In the genomic region with DNA sequence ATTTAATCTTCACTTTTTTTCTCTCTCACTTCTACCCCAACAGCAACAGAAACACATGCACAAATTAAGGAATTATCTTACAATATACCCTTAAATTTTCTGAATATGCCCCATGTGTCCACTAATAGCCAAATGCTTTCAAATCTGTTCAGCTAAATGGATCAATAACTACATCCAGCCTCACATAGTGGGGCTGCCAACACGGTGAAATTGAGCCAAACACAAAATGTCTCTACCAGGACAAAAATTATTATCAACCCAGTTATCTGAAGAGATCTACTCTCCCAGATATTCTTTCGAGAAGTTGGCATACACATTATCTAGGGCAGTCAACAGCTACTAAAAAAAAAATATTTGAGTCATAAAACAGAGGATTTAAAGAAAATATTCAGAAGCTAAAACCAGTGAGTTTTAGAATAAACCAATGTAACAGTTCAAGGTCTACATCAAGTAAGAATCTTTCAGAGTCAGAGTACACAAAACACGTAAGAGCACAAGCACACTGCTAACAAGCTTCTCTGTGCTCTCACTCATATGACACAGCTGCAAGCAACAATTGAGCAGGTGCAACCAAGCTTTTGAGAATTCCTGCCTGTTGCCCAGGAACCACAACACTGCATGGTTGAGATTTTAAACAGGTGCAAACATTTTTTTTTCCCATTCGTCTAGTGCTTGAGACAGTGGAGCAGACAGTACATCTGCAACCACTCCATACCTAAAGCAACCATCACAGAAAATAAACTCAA, we compare ENCODE assay signal across 1 cellular context.
TF ChIP-seq lines count a peak whose summit lies in the region.

No MANE protein-coding gene starts in this region.

TF ChIP-seq in HepG2, 621 proteins besides CTCF, POLR2A, EP300 and RAD21 (continued from another document and continues in another):
- TF ChIP-seq, protein P1, sequence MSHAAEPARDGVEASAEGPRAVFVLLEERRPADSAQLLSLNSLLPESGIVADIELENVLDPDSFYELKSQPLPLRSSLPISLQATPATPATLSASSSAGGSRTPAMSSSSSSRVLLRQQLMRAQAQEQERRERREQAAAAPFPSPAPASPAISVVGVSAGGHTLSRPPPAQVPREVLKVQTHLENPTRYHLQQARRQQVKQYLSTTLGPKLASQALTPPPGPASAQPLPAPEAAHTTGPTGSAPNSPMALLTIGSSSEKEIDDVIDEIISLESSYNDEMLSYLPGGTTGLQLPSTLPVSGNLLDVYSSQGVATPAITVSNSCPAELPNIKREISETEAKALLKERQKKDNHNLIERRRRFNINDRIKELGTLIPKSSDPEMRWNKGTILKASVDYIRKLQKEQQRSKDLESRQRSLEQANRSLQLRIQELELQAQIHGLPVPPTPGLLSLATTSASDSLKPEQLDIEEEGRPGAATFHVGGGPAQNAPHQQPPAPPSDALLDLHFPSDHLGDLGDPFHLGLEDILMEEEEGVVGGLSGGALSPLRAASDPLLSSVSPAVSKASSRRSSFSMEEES (CRISPR knock-in tag; IDR thresholded peaks at IDR 0.05) = 0 out of 2 replicates have a peak, but pooled peaks have one; percentile 55
- TF ChIP-seq, protein P2, sequence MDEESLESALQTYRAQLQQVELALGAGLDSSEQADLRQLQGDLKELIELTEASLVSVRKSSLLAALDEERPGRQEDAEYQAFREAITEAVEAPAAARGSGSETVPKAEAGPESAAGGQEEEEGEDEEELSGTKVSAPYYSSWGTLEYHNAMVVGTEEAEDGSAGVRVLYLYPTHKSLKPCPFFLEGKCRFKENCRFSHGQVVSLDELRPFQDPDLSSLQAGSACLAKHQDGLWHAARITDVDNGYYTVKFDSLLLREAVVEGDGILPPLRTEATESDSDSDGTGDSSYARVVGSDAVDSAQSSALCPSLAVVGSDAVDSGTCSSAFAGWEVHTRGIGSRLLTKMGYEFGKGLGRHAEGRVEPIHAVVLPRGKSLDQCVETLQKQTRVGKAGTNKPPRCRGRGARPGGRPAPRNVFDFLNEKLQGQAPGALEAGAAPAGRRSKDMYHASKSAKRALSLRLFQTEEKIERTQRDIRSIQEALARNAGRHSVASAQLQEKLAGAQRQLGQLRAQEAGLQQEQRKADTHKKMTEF (CRISPR knock-in tag; IDR thresholded peaks at IDR 0.05) = no peak
- TF ChIP-seq RFXANK (CRISPR knock-in tag; IDR thresholded peaks at IDR 0.05) (no peak), PHB2 (IDR thresholded peaks at IDR 0.05; ENCODE audit: partially characterized antibody) (no peak), YEATS2 (CRISPR knock-in tag; IDR thresholded peaks at IDR 0.05; ENCODE audit: borderline replicate concordance) (peak; percentile 39; the same call in 1 of the 2 replicates), ZMYM4 (CRISPR knock-in tag; IDR thresholded peaks at IDR 0.05) (peak; percentile 82), PHF21A (CRISPR knock-in tag; IDR thresholded peaks at IDR 0.05) (peak; percentile 51; the same call in 1 of the 2 replicates), HNF4A (CRISPR knock-in tag; IDR thresholded peaks at IDR 0.05) (peak; percentile 70), ERF (CRISPR knock-in tag; IDR thresholded peaks at IDR 0.05) (no peak), ZNF672 (CRISPR knock-in tag; IDR thresholded peaks at IDR 0.05) (no peak), SP5 (CRISPR knock-in tag; IDR thresholded peaks at IDR 0.05; ENCODE audit: borderline replicate concordance, low read depth) (no peak), ZNF180 (CRISPR knock-in tag; IDR thresholded peaks at IDR 0.05; ENCODE audit: borderline replicate concordance, low read depth) (no peak), KDM4B (CRISPR knock-in tag; IDR thresholded peaks at IDR 0.05) (no peak), ZNF331 (CRISPR knock-in tag; IDR thresholded peaks at IDR 0.05) (peak; percentile 22; the same call in 1 of the 2 replicates), POGZ (CRISPR knock-in tag; IDR thresholded peaks at IDR 0.05) (peak; percentile 85), ZNF670 (CRISPR knock-in tag; IDR thresholded peaks at IDR 0.05; ENCODE audit: borderline replicate concordance) (no peak), ZNF383 (CRISPR knock-in tag; IDR thresholded peaks at IDR 0.05; ENCODE audit: borderline replicate concordance) (no peak), EHMT2 (IDR thresholded peaks at IDR 0.05; ENCODE audit: borderline replicate concordance, low read depth, low read length) (peak; percentile 71; the same call in 1 of the 2 replicates), NCOR1 (IDR thresholded peaks at IDR 0.05; ENCODE audit: borderline replicate concordance, low read length) (peak; percentile 50; the same call in 1 of the 2 replicates), ZNF431 (CRISPR knock-in tag; IDR thresholded peaks at IDR 0.05; ENCODE audit: borderline replicate concordance, low read depth) (no peak), ZKSCAN5 (CRISPR knock-in tag; IDR thresholded peaks at IDR 0.05) (no peak), ZNF569 (CRISPR knock-in tag; IDR thresholded peaks at IDR 0.05; ENCODE audit: borderline replicate concordance) (no peak), ZNF253 (CRISPR knock-in tag; IDR thresholded peaks at IDR 0.05; ENCODE audit: borderline replicate concordance) (no peak), ZNF546 (CRISPR knock-in tag; conservative IDR thresholded peaks at IDR 0.05) (no peak), FOXP1 (IDR thresholded peaks at IDR 0.05) (no peak), FOXP1 (CRISPR knock-in tag; IDR thresholded peaks at IDR 0.05) (peak; percentile 61; the same call in 1 of the 2 replicates), SIX1 (CRISPR knock-in tag; IDR thresholded peaks at IDR 0.05; ENCODE audit: borderline replicate concordance) (no peak), NFYB (CRISPR knock-in tag; IDR thresholded peaks at IDR 0.05) (no peak), THAP11 (CRISPR knock-in tag; IDR thresholded peaks at IDR 0.05) (peak; percentile 51)
- TF ChIP-seq, protein P3, sequence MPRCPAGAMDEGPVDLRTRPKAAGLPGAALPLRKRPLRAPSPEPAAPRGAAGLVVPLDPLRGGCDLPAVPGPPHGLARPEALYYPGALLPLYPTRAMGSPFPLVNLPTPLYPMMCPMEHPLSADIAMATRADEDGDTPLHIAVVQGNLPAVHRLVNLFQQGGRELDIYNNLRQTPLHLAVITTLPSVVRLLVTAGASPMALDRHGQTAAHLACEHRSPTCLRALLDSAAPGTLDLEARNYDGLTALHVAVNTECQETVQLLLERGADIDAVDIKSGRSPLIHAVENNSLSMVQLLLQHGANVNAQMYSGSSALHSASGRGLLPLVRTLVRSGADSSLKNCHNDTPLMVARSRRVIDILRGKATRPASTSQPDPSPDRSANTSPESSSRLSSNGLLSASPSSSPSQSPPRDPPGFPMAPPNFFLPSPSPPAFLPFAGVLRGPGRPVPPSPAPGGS (CRISPR knock-in tag; IDR thresholded peaks at IDR 0.05) = no peak
- TF ChIP-seq, protein P4, sequence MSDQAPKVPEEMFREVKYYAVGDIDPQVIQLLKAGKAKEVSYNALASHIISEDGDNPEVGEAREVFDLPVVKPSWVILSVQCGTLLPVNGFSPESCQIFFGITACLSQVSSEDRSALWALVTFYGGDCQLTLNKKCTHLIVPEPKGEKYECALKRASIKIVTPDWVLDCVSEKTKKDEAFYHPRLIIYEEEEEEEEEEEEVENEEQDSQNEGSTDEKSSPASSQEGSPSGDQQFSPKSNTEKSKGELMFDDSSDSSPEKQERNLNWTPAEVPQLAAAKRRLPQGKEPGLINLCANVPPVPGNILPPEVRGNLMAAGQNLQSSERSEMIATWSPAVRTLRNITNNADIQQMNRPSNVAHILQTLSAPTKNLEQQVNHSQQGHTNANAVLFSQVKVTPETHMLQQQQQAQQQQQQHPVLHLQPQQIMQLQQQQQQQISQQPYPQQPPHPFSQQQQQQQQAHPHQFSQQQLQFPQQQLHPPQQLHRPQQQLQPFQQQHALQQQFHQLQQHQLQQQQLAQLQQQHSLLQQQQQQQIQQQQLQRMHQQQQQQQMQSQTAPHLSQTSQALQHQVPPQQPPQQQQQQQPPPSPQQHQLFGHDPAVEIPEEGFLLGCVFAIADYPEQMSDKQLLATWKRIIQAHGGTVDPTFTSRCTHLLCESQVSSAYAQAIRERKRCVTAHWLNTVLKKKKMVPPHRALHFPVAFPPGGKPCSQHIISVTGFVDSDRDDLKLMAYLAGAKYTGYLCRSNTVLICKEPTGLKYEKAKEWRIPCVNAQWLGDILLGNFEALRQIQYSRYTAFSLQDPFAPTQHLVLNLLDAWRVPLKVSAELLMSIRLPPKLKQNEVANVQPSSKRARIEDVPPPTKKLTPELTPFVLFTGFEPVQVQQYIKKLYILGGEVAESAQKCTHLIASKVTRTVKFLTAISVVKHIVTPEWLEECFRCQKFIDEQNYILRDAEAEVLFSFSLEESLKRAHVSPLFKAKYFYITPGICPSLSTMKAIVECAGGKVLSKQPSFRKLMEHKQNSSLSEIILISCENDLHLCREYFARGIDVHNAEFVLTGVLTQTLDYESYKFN (CRISPR knock-in tag; conservative IDR thresholded peaks at IDR 0.05) = peak; percentile 59
- TF ChIP-seq, protein P5, sequence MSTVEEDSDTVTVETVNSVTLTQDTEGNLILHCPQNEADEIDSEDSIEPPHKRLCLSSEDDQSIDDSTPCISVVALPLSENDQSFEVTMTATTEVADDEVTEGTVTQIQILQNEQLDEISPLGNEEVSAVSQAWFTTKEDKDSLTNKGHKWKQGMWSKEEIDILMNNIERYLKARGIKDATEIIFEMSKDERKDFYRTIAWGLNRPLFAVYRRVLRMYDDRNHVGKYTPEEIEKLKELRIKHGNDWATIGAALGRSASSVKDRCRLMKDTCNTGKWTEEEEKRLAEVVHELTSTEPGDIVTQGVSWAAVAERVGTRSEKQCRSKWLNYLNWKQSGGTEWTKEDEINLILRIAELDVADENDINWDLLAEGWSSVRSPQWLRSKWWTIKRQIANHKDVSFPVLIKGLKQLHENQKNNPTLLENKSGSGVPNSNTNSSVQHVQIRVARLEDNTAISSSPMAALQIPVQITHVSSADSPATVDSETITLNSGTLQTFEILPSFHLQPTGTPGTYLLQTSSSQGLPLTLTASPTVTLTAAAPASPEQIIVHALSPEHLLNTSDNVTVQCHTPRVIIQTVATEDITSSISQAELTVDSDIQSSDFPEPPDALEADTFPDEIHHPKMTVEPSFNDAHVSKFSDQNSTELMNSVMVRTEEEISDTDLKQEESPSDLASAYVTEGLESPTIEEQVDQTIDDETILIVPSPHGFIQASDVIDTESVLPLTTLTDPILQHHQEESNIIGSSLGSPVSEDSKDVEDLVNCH (CRISPR knock-in tag; IDR thresholded peaks at IDR 0.05) = no peak
- TF ChIP-seq, protein P6, sequence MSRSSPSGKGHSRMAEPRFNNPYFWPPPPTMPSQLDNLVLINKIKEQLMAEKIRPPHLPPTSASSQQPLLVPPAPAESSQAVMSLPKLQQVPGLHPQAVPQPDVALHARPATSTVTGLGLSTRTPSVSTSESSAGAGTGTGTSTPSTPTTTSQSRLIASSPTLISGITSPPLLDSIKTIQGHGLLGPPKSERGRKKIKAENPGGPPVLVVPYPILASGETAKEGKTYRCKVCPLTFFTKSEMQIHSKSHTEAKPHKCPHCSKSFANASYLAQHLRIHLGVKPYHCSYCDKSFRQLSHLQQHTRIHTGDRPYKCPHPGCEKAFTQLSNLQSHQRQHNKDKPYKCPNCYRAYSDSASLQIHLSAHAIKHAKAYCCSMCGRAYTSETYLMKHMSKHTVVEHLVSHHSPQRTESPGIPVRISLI (CRISPR knock-in tag; IDR thresholded peaks at IDR 0.05; ENCODE audit: borderline replicate concordance) = peak; percentile 64; the same call in 1 of the 2 replicates
- TF ChIP-seq, protein P7, sequence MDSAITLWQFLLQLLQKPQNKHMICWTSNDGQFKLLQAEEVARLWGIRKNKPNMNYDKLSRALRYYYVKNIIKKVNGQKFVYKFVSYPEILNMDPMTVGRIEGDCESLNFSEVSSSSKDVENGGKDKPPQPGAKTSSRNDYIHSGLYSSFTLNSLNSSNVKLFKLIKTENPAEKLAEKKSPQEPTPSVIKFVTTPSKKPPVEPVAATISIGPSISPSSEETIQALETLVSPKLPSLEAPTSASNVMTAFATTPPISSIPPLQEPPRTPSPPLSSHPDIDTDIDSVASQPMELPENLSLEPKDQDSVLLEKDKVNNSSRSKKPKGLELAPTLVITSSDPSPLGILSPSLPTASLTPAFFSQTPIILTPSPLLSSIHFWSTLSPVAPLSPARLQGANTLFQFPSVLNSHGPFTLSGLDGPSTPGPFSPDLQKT (CRISPR knock-in tag; IDR thresholded peaks at IDR 0.05; ENCODE audit: borderline replicate concordance) = no peak
- TF ChIP-seq, protein P8, sequence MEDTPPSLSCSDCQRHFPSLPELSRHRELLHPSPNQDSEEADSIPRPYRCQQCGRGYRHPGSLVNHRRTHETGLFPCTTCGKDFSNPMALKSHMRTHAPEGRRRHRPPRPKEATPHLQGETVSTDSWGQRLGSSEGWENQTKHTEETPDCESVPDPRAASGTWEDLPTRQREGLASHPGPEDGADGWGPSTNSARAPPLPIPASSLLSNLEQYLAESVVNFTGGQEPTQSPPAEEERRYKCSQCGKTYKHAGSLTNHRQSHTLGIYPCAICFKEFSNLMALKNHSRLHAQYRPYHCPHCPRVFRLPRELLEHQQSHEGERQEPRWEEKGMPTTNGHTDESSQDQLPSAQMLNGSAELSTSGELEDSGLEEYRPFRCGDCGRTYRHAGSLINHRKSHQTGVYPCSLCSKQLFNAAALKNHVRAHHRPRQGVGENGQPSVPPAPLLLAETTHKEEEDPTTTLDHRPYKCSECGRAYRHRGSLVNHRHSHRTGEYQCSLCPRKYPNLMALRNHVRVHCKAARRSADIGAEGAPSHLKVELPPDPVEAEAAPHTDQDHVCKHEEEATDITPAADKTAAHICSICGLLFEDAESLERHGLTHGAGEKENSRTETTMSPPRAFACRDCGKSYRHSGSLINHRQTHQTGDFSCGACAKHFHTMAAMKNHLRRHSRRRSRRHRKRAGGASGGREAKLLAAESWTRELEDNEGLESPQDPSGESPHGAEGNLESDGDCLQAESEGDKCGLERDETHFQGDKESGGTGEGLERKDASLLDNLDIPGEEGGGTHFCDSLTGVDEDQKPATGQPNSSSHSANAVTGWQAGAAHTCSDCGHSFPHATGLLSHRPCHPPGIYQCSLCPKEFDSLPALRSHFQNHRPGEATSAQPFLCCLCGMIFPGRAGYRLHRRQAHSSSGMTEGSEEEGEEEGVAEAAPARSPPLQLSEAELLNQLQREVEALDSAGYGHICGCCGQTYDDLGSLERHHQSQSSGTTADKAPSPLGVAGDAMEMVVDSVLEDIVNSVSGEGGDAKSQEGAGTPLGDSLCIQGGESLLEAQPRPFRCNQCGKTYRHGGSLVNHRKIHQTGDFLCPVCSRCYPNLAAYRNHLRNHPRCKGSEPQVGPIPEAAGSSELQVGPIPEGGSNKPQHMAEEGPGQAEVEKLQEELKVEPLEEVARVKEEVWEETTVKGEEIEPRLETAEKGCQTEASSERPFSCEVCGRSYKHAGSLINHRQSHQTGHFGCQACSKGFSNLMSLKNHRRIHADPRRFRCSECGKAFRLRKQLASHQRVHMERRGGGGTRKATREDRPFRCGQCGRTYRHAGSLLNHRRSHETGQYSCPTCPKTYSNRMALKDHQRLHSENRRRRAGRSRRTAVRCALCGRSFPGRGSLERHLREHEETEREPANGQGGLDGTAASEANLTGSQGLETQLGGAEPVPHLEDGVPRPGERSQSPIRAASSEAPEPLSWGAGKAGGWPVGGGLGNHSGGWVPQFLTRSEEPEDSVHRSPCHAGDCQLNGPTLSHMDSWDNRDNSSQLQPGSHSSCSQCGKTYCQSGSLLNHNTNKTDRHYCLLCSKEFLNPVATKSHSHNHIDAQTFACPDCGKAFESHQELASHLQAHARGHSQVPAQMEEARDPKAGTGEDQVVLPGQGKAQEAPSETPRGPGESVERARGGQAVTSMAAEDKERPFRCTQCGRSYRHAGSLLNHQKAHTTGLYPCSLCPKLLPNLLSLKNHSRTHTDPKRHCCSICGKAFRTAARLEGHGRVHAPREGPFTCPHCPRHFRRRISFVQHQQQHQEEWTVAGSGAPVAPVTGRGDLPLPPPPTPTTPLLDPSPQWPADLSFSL (CRISPR knock-in tag; IDR thresholded peaks at IDR 0.05) = peak; percentile 80; the same call in 1 of the 2 replicates
